In genomic region chr7:114934758-114935157, GRCh38 we compare ENCODE assay signal across 23 cellular contexts. TPM values are rescaled to one million over a fixed set of nuclear protein-coding genes. Genes with fewer than 3 reads are reported as not detected.
DNase-seq lines count a peak whose midpoint lies in the region; ATAC-seq, FAIRE-seq and TF ChIP-seq lines count a peak whose summit lies in the region.
"Had no signal": no experiment of that assay in that cellular context is flagged by ENCODE, and none has a peak within 500 bp of the region (broad histone marks: within the 10 kb centered on the region; RNA-seq: fewer than 3 reads in every experiment).

No MANE protein-coding gene starts in this region.

- H3K9ac ChIP-seq in adipocyte (ENCODE audit: low read length) = peak overlapping the region; percentile 68
- peak overlapping the region; percentile 37 for H3K9ac ChIP-seq in mesenchymal stem cell (ENCODE audit: low read length)

- H4K8ac ChIP-seq in mesenchymal stem cell (ENCODE audit: low read length) = no peak overlapping the region

- no peak overlapping the region for H3K14ac ChIP-seq in mesenchymal stem cell (ENCODE audit: low read length in 2 of 2)

- H3K9me3 Mint-ChIP-seq in CD4-positive, alpha-beta memory T cell = no peaks in the 10 kb centered on the region
- H3K9me3 Mint-ChIP-seq in chondrocyte (ENCODE audit: low read depth) = no peaks in the 10 kb centered on the region
- H3K9me3 Mint-ChIP-seq: memory B cell; naive thymus-derived CD8-positive, alpha-beta T cell had no signal

- peak overlapping the region in 6 of 7 donors; percentile 67 to 92 (median 82) for H3K27ac Mint-ChIP-seq in CD4-positive, alpha-beta memory T cell
- H3K27ac Mint-ChIP-seq in chondrocyte (ENCODE audit: unreplicated experiment) = no peak overlapping the region
- H3K27ac Mint-ChIP-seq: memory B cell had no signal

- H2AK5ac ChIP-seq in mesenchymal stem cell (ENCODE audit: low read length, severe bottlenecking) = no peak overlapping the region

- intact Hi-C loops in CD4-positive, alpha-beta memory T cell (cut with micrococcal nuclease) = loop anchor here (5.0 kb wide), 1 partner anchor 33 kb away; no protein-coding TSS in a partner anchor

- H3K27me3 Mint-ChIP-seq in CD4-positive, alpha-beta memory T cell = no peaks in the 10 kb centered on the region
- no peaks in the 10 kb centered on the region for H3K27me3 Mint-ChIP-seq in chondrocyte (ENCODE audit: low read depth)
- H3K27me3 Mint-ChIP-seq: memory B cell; naive thymus-derived CD8-positive, alpha-beta T cell had no signal

- peaks cover 12% of the 10 kb centered on the region for H3K79me1 ChIP-seq in mesenchymal stem cell (replicated peaks; ENCODE audit: low read length, poor library complexity, severe bottlenecking)

- no peak overlapping the region for H4K91ac ChIP-seq in mesenchymal stem cell (ENCODE audit: low read length)

- no peak overlapping the region for H3K4me2 ChIP-seq in mesenchymal stem cell (ENCODE audit: low read length, poor library complexity, severe bottlenecking)
- H3K4me2 ChIP-seq: hepatocyte had no signal

- H2BK120ac ChIP-seq in mesenchymal stem cell (ENCODE audit: low read depth, low read length) = no peak overlapping the region

- FAIRE-seq in GM12892 (lab: Jason Lieb, UNC) = peak; percentile 77
- FAIRE-seq: D721Med had no signal

- no peak overlapping the region for H3K4ac ChIP-seq in mesenchymal stem cell (ENCODE audit: low read depth in 1 of 2, low read length in 2 of 2)

- ATAC-seq in GM21367 (IDR thresholded peaks at IDR 0.05; ENCODE audit: unreplicated experiment) = no peak
- ATAC-seq: naive thymus-derived CD8-positive, alpha-beta T cell had no signal

- peaks cover 21 to 60% (median 37%) of the 10 kb centered on the region in 4 donors for H3K4me1 Mint-ChIP-seq in CD4-positive, alpha-beta memory T cell
- H3K4me1 Mint-ChIP-seq in chondrocyte (ENCODE audit: low read depth) = peaks cover 6% of the 10 kb centered on the region

- POLR2A ChIA-PET in CD4-positive, alpha-beta memory T cell (lab: Charles Lee; ENCODE audit: partially characterized antibody) = interaction anchor here (7.3 kb wide), 1 partner anchor 12 kb away, joined by 74 read pairs; the partner anchor contains the start of gene MDFIC

- no peak overlapping the region for H3K23ac ChIP-seq in mesenchymal stem cell (ENCODE audit: low read length in 2 of 2)

- no peak overlapping the region for H2BK15ac ChIP-seq in mesenchymal stem cell (ENCODE audit: low read depth, poor library complexity, severe bottlenecking)

- H3K36me3 Mint-ChIP-seq in CD4-positive, alpha-beta memory T cell = peaks cover 7 to 9% of the 10 kb centered on the region in 2 donors
- no peaks in the 10 kb centered on the region for H3K36me3 Mint-ChIP-seq in chondrocyte (ENCODE audit: low read depth)
- H3K36me3 Mint-ChIP-seq: memory B cell had no signal

- H2BK12ac ChIP-seq in mesenchymal stem cell (ENCODE audit: low read length in 2 of 2) = no peak overlapping the region

- H2AFZ ChIP-seq in mesenchymal stem cell (ENCODE audit: low read depth, low read length) = no peak overlapping the region
- H2AFZ ChIP-seq: hepatocyte had no signal

- no peaks in the 10 kb centered on the region for H3K36me3 ChIP-seq in CD4-positive, alpha-beta memory T cell (ENCODE audit: insufficient read depth, low read length)
- peaks cover 11% of the 10 kb centered on the region for H3K36me3 ChIP-seq in adipocyte (ENCODE audit: control insufficient read depth, insufficient read depth, low read length, severe bottlenecking)
- H3K36me3 ChIP-seq in mesenchymal stem cell (ENCODE audit: control insufficient read depth in 1 of 2, insufficient read depth in 2 of 2, low read depth in 1 of 2, low read length in 2 of 2) = peaks cover 0 to 3% of the 10 kb centered on the region in 2 experiments
- H3K36me3 ChIP-seq: uterus had no signal

- H3K4me3 ChIP-seq in CD4-positive, alpha-beta memory T cell (ENCODE audit: low read length in 2 of 2) = no peak overlapping the region
- H3K4me3 ChIP-seq in adipocyte (ENCODE audit: low read length) (peak overlapping the region; percentile 33), mesenchymal stem cell (ENCODE audit: insufficient read depth in 1 of 2, low read depth in 1 of 2, low read length in 2 of 2) (no peak overlapping the region)
- H3K4me3 ChIP-seq: hepatocyte, uterus had no signal

- no CpG with 5 or more reads among the region's 1 CpG for WGBS in mesenchymal stem cell

- no peak for TF ChIP-seq CTCF in chondrocyte (IDR thresholded peaks at IDR 0.05)

- no peaks in the 10 kb centered on the region for H3K9me3 ChIP-seq in CD4-positive, alpha-beta memory T cell (ENCODE audit: control insufficient read depth in 1 of 2, low read length in 2 of 2)
- H3K9me3 ChIP-seq in adipocyte (ENCODE audit: control insufficient read depth, low read length) (no peaks in the 10 kb centered on the region), mesenchymal stem cell (ENCODE audit: control insufficient read depth, low read length) (no peaks in the 10 kb centered on the region)
- H3K9me3 ChIP-seq: uterus had no signal

- no peak overlapping the region for H3K18ac ChIP-seq in mesenchymal stem cell (ENCODE audit: low read depth in 1 of 2, low read length in 2 of 2)

- TF ChIP-seq POLR2A in GM12892 (IDR thresholded peaks at IDR 0.05; ENCODE audit: low read depth, low read length) = no peak

- DNase-seq in CD4-positive, alpha-beta memory T cell = no peak
- DNase-seq in GM12892 (ENCODE audit: insufficient read length) (no peak), adipocyte (ENCODE audit: low read depth) (peak; percentile 76), mesenchymal stem cell (no peak), chondrocyte (ENCODE audit: low spot score) (no peak), GDM1 (lab: John Stamatoyannopoulos, UW) (no peak)
- DNase-seq: central memory CD4-positive, alpha-beta T cell; effector CD8-positive, alpha-beta T cell; foreskin fibroblast; islet precursor cell; naive thymus-derived CD8-positive, alpha-beta T cell; NCI-H2227 treated with DMSO at 0.1 percent for 48 hours; NK-92 treated with Interleukin-12 subunit alpha and Interleukin-12 subunit beta, amount 100 ng/mL, for 24 hours; RPMI8226; substantia nigra; T-helper 1 cell; uterus had no signal

- H3K4me3 Mint-ChIP-seq in CD4-positive, alpha-beta memory T cell = peak overlapping the region in 5 of 8 donors; percentile 22 to 68 (median 66)
- no peak overlapping the region for H3K4me3 Mint-ChIP-seq in chondrocyte (ENCODE audit: unreplicated experiment)

- H3K4me1 ChIP-seq in CD4-positive, alpha-beta memory T cell (ENCODE audit: insufficient read depth, low read length) = peaks cover 90% of the 10 kb centered on the region
- H3K4me1 ChIP-seq in adipocyte (ENCODE audit: control insufficient read depth, insufficient read depth, low read length) = peaks cover 89% of the 10 kb centered on the region
- H3K4me1 ChIP-seq in mesenchymal stem cell (ENCODE audit: control insufficient read depth, insufficient read depth, low read depth, low read length) = peaks cover 2% of the 10 kb centered on the region

- H3K27ac ChIP-seq in CD4-positive, alpha-beta memory T cell (ENCODE audit: low read depth, low read length) = no peak overlapping the region
- no peak overlapping the region for H3K27ac ChIP-seq in mesenchymal stem cell (ENCODE audit: low read length, poor library complexity, severe bottlenecking)
- H3K27ac ChIP-seq: hepatocyte, VCaP had no signal

- CTCF ChIA-PET in CD4-positive, alpha-beta memory T cell (lab: Charles Lee; ENCODE audit: partially characterized antibody) = interaction anchor here (2.4 kb wide), 1 partner anchor 11 kb away, joined by 9 read pairs; no protein-coding TSS in a partner anchor

- no peaks in the 10 kb centered on the region for H3K27me3 ChIP-seq in CD4-positive, alpha-beta memory T cell (ENCODE audit: insufficient read depth, low read length)
- H3K27me3 ChIP-seq in adipocyte (replicated peaks; ENCODE audit: control insufficient read depth, insufficient read depth, low read length) (no peaks in the 10 kb centered on the region), mesenchymal stem cell (ENCODE audit: control insufficient read depth in 1 of 2, insufficient read depth in 1 of 2, low read length in 2 of 2) (no peaks in the 10 kb centered on the region)
- H3K27me3 ChIP-seq: hepatocyte, uterus had no signal

- H2BK5ac ChIP-seq in mesenchymal stem cell (ENCODE audit: low read depth, low read length, poor library complexity, severe bottlenecking) = no peak overlapping the region

RNA-seq across cellular contexts. Expression of gene MDFIC, which starts 12.9 kb away (rescaled TPM):
- 10 to 100 TPM; 68.1 to 78.0 TPM for total RNA-seq in CD4-positive, alpha-beta memory T cell
- 100 to 1,000 TPM; 180 to 194 TPM for polyA plus RNA-seq in CD4-positive, alpha-beta memory T cell
- polyA plus RNA-seq in GM12892 (2012; ENCODE audit: missing spikeins) = 76.6 TPM
- polyA plus RNA-seq in mesenchymal stem cell (2013, experiment 1 of 2) = 19.8 TPM
- 22.1 TPM for polyA plus RNA-seq in mesenchymal stem cell (2013, experiment 2 of 2)
- 12.7 to 24.6 TPM (median 15.6 TPM) in 3 replicates for total RNA-seq in chondrocyte
- total RNA-seq: G401 had no signal
